In the genomic region with DNA sequence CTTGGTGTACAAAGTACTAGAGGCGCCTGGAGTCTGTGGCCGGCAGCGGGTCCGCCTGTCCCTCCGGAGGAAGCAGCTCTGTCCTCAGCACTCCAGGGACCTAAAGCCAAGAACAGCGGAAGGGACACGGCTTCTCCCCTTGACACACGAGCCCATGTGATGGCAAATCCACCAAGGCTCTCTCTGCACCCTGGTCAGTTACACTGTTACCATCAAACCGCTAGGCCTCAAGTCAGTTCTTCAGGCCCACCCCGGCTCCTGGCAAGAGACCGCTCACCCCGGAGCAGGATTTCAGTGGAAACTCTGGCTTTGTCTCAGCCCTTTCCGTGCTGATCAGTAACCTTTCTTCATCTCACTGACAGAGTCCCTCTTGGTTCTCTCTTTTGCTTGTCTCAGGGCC, we compare ENCODE assay signal across 22 cellular contexts.
"Had no signal": no experiment of that assay in that cellular context is flagged by ENCODE, and none has a peak within 500 bp of the region (broad histone marks: within the 10 kb centered on the region; RNA-seq: fewer than 3 reads in every experiment).

No MANE protein-coding gene starts in this region.

- H3K9me3 ChIP-seq: esophagus squamous epithelium, neutrophil, psoas muscle, suprapubic skin, transverse colon, upper lobe of right lung, uterus had no signal

- H3K9me3 Mint-ChIP-seq: central memory CD8-positive, alpha-beta T cell; effector memory CD8-positive, alpha-beta T cell; memory B cell; nephron; stimulated activated naive CD8-positive, alpha-beta T cell treated with anti-CD3 and anti-CD28 coated beads, Interleukin-15, amount 100 ng/mL, for 72 hours had no signal

- H3K4me3 Mint-ChIP-seq: central memory CD8-positive, alpha-beta T cell; effector memory CD8-positive, alpha-beta T cell; memory B cell; nephron; stimulated activated naive CD8-positive, alpha-beta T cell treated with anti-CD3 and anti-CD28 coated beads, Interleukin-15, amount 100 ng/mL, for 72 hours had no signal

- H3K36me3 Mint-ChIP-seq: memory B cell had no signal

- H3K27ac ChIP-seq: coronary artery, esophagus squamous epithelium, neutrophil, psoas muscle, skin epidermis, suprapubic skin, transverse colon, upper lobe of right lung, uterus had no signal

- H3K36me3 ChIP-seq: esophagus squamous epithelium, neutrophil, suprapubic skin, transverse colon, upper lobe of right lung, uterus had no signal

- H3K27ac Mint-ChIP-seq: effector memory CD8-positive, alpha-beta T cell; memory B cell; nephron; stimulated activated naive CD8-positive, alpha-beta T cell treated with anti-CD3 and anti-CD28 coated beads, Interleukin-15, amount 100 ng/mL, for 72 hours had no signal

- H3K4me1 ChIP-seq: esophagus squamous epithelium, psoas muscle, suprapubic skin, transverse colon, upper lobe of right lung, uterus had no signal

- DNase-seq: dermis blood vessel endothelial cell; effector memory CD8-positive, alpha-beta T cell; erythroblast; esophagus squamous epithelium; foreskin melanocyte; right cardiac atrium; stimulated activated CD4-positive, alpha-beta T cell treated with anti-CD3 and anti-CD28 coated beads, Interleukin-15, amount 100 ng/mL, for 24 hours; stimulated activated CD4-positive, alpha-beta T cell treated with anti-CD3 and anti-CD28 coated beads, Interleukin-2, amount 100 ng/mL, for 48 hours; stimulated activated naive CD4-positive, alpha-beta T cell; stimulated activated naive CD8-positive, alpha-beta T cell treated with anti-CD3 and anti-CD28 coated beads, Interleukin-15, amount 100 ng/mL, for 72 hours; transverse colon; upper lobe of right lung; uterus had no signal

- H3K4me1 Mint-ChIP-seq: central memory CD8-positive, alpha-beta T cell; memory B cell; stimulated activated naive CD8-positive, alpha-beta T cell treated with anti-CD3 and anti-CD28 coated beads, Interleukin-15, amount 100 ng/mL, for 72 hours had no signal

- H3K27me3 ChIP-seq: uterus had no signal

- H3K4me3 ChIP-seq: coronary artery, esophagus squamous epithelium, lung, psoas muscle, skin epidermis, suprapubic skin, transverse colon, upper lobe of right lung, uterus had no signal
